Comparison of ENCODE assay signal across 1 cellular context in genomic region chrX:1582686-1583437, GRCh38.
TF ChIP-seq lines count a peak whose summit lies in the region.

No MANE protein-coding gene starts in this region.

TF ChIP-seq in GM12878, 131 proteins besides CTCF, POLR2A, EP300 and RAD21 (continued from another document):
- TF ChIP-seq NFIC (IDR thresholded peaks at IDR 0.05; ENCODE audit: low read depth, low read length) = peak; percentile 89; the same call in 1 of the 2 replicates
- no peak for TF ChIP-seq HDAC6 (IDR thresholded peaks at IDR 0.05; ENCODE audit: unreplicated experiment)
- TF ChIP-seq SMC3 (IDR thresholded peaks at IDR 0.05; ENCODE audit: borderline replicate concordance, low read length) = peak; percentile 29; the same call in 1 of the 2 replicates
- 0 out of 3 replicates have a peak, but pooled peaks have one; percentile 14 for TF ChIP-seq POU2F2 (IDR thresholded peaks at IDR 0.05; ENCODE audit: borderline replicate concordance, low read depth, low read length)
- TF ChIP-seq ZBED1 (IDR thresholded peaks at IDR 0.05; ENCODE audit: borderline replicate concordance) = peak; percentile 52; the same call in 1 of the 2 replicates
- TF ChIP-seq ATF2 (IDR thresholded peaks at IDR 0.05; ENCODE audit: low read length) = peak; percentile 84
- peak; percentile 60; the same call in 1 of the 2 replicates for TF ChIP-seq YY1 (IDR thresholded peaks at IDR 0.05; ENCODE audit: low read depth, low read length)
- peak; percentile 80; the same call in 1 of the 2 replicates for TF ChIP-seq BCL11A (IDR thresholded peaks at IDR 0.05; ENCODE audit: low read depth, low read length)
- peak; percentile 63 for TF ChIP-seq GABPA (IDR thresholded peaks at IDR 0.05; ENCODE audit: low read depth)
- peak; percentile 27 for TF ChIP-seq SP1 (IDR thresholded peaks at IDR 0.05; ENCODE audit: low read depth, low read length)
- peak; percentile 93 for TF ChIP-seq CREM (IDR thresholded peaks at IDR 0.05; ENCODE audit: low read depth)
